Comparison of ENCODE assay signal across 9 cellular contexts in the genomic region with DNA sequence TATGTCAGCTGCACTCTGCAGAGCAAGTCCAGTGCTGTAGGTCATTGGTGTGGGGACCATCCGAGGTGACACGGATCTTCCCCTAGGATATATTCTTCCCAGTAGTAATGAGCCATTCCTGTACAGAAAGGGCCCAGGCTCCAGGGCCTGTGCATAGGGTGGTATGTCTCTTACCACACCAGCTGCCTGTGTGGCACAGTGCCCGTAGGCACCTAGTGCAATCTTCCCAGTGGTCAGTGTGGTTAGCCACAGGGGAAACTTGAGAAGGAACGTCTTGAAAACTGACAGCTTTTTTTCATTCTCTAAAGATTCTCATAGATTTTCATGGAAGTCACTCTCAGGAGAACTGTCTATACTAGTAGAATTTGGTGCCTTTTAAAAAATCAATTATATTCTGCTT. TPM values are rescaled to one million over a fixed set of nuclear protein-coding genes. Genes with fewer than 3 reads are reported as not detected.
DNase-seq lines count a peak whose midpoint lies in the region; ATAC-seq and TF ChIP-seq lines count a peak whose summit lies in the region.
"Had no signal": no experiment of that assay in that cellular context is flagged by ENCODE, and none has a peak within 500 bp of the region (broad histone marks: within the 10 kb centered on the region; RNA-seq: fewer than 3 reads in every experiment).

No MANE protein-coding gene starts in this region.

- H3K27me3 ChIP-seq in BLaER1 (no peaks in the 10 kb centered on the region), HCT116 (ENCODE audit: insufficient read depth, low read length) (no peaks in the 10 kb centered on the region), SK-N-SH (ENCODE audit: insufficient read depth) (no peaks in the 10 kb centered on the region), ascending aorta (no peaks in the 10 kb centered on the region)

- peaks cover 8% of the 10 kb centered on the region for H3F3A ChIP-seq in SK-N-SH (replicated peaks; ENCODE audit: insufficient read depth)

- RAD21 ChIA-PET in HCT116 (lab: Charles Lee; ENCODE audit: low non-redundant PET in 1 of 2, low total read pairs in 2 of 2, uncharacterized antibody in 2 of 2, unreplicated experiment in 2 of 2), result no interaction called here

- TF ChIP-seq POLR2A in HCT116 (IDR thresholded peaks at IDR 0.05; ENCODE audit: borderline replicate concordance, extremely low read depth, insufficient read depth, insufficient read length), result no peak

- 0 out of 4 replicates have a peak, but pooled peaks of 1 of the 2 experiments have one; percentile 25 for TF ChIP-seq EP300 in SK-N-SH (IDR thresholded peaks at IDR 0.05; ENCODE audit: borderline replicate concordance in 1 of 2, low read depth in 1 of 2, low read length in 1 of 2)

- H3K9ac ChIP-seq in BLaER1, result no peak overlapping the region
- no peak overlapping the region for H3K9ac ChIP-seq in HCT116 (ENCODE audit: low read length)
- H3K9ac ChIP-seq in SK-N-SH, result no peak overlapping the region

- intact Hi-C loops in HCT116 (cut with micrococcal nuclease) (no loop called here), ascending aorta (cut with DNase I) (no loop called here)

- peaks cover 24% of the 10 kb centered on the region for H3K4me1 ChIP-seq in BLaER1
- peaks cover 42 to 45% of the 10 kb centered on the region in 2 experiments for H3K4me1 ChIP-seq in HCT116 (ENCODE audit: control insufficient read depth in 1 of 2, insufficient read depth in 2 of 2, low read length in 2 of 2)
- peaks cover 7 to 33% of the 10 kb centered on the region in 2 experiments for H3K4me1 ChIP-seq in SK-N-SH (ENCODE audit: control insufficient read depth in 1 of 2, insufficient read depth in 2 of 2, low read depth in 1 of 2, low read length in 1 of 2)
- H3K4me1 ChIP-seq in ascending aorta, result no peaks in the 10 kb centered on the region

- H3K27ac ChIP-seq in BLaER1 (no peak overlapping the region), HCT116 (ENCODE audit: low read depth, low read length) (no peak overlapping the region), SK-N-SH (ENCODE audit: low read depth in 2 of 2, low read length in 1 of 2) (peak overlapping the region in 1 of 2 experiments; percentile 68; a peak in 2 of 4 replicates), ascending aorta (no peak overlapping the region)

- H3K36me3 ChIP-seq in BLaER1, result no peaks in the 10 kb centered on the region
- H3K36me3 ChIP-seq in HCT116 (ENCODE audit: control insufficient read depth in 1 of 2, insufficient read depth in 2 of 2, low read length in 2 of 2), result no peaks in the 10 kb centered on the region
- H3K36me3 ChIP-seq in SK-N-SH (replicated peaks in 1 of 2; ENCODE audit: control insufficient read depth in 1 of 2, insufficient read depth in 2 of 2, low read length in 1 of 2), result no peaks in the 10 kb centered on the region
- H3K36me3 ChIP-seq in ascending aorta, result no peaks in the 10 kb centered on the region

- H3K79me2 ChIP-seq in HCT116 (ENCODE audit: insufficient read depth, low read length), result no peaks in the 10 kb centered on the region; the same call in 1 of the 2 replicates
- H3K79me2 ChIP-seq in SK-N-SH (ENCODE audit: insufficient read depth), result no peaks in the 10 kb centered on the region

- POLR2A ChIA-PET in HCT116 (lab: Charles Lee), result interaction anchor here (0.8 kb wide), 1 partner anchor 132 kb away, joined by 3 read pairs; the partner anchor contains the start of gene HBEGF
- POLR2A ChIA-PET in SK-N-SH (lab: Yijun Ruan, JAX), result no interaction called here

- CTCF ChIA-PET in HCT116 (lab: Charles Lee), result interaction anchor here (0.7 kb wide), 1 partner anchor 30 kb away, joined by 4 read pairs; no protein-coding TSS in a partner anchor
- CTCF ChIA-PET in SK-N-SH (lab: Yijun Ruan, JAX), result interaction anchor here (1.5 kb wide), 1 partner anchor 30 kb away, joined by 4 read pairs; no protein-coding TSS in a partner anchor

- TF ChIP-seq RAD21 in HCT116 (IDR thresholded peaks at IDR 0.05; ENCODE audit: low read depth) (no peak), SK-N-SH (IDR thresholded peaks at IDR 0.05; ENCODE audit: low read length) (no peak)

- WGBS in SK-N-SH (ENCODE audit: low lambda C conversion rate), result 71% methylated on average over 3 of the region's 4 CpGs

- H4K20me1 ChIP-seq in BLaER1, result peaks cover 17% of the 10 kb centered on the region; the same call in 1 of the 2 replicates
- no peaks in the 10 kb centered on the region for H4K20me1 ChIP-seq in HCT116 (ENCODE audit: insufficient read depth)
- H4K20me1 ChIP-seq in SK-N-SH (ENCODE audit: insufficient read depth), result no peaks in the 10 kb centered on the region

- no peaks in the 10 kb centered on the region for H3K9me3 ChIP-seq in BLaER1
- H3K9me3 ChIP-seq in HCT116 (ENCODE audit: control insufficient read depth in 1 of 2, insufficient read depth in 1 of 2, low read depth in 1 of 2, low read length in 2 of 2), result no peaks in the 10 kb centered on the region
- no peaks in the 10 kb centered on the region for H3K9me3 ChIP-seq in SK-N-SH
- H3K9me3 ChIP-seq in ascending aorta, result no peaks in the 10 kb centered on the region

- H3K4me2 ChIP-seq in BLaER1 (peak overlapping the region; percentile 57), HCT116 (ENCODE audit: low read length) (0 out of 2 replicates have a peak overlapping the region, but pooled peaks have one; percentile 55), SK-N-SH (no peak overlapping the region)

- peak; percentile 64 for ATAC-seq in HCT116
- no peak for ATAC-seq in HG03378 (IDR thresholded peaks at IDR 0.05; ENCODE audit: unreplicated experiment)

- BruUV-seq in HCT116 (replicated peaks; lab: Mats Ljungman, UMichigan), result no TSS peak

- no peak overlapping the region for H2AFZ ChIP-seq in HCT116 (ENCODE audit: low read depth, low read length, poor library complexity, severe bottlenecking)
- no peak overlapping the region for H2AFZ ChIP-seq in SK-N-SH (ENCODE audit: low read depth)

- H3K9me2 ChIP-seq in HCT116 (ENCODE audit: insufficient read depth) (no peaks in the 10 kb centered on the region), SK-N-SH (no peaks in the 10 kb centered on the region)

- H3K4me3 ChIP-seq in BLaER1 (no peak overlapping the region), HCT116 (replicated peaks in 1 of 2; ENCODE audit: low read depth in 1 of 2, low read length in 2 of 2) (no peak overlapping the region), SK-N-SH (ENCODE audit: low read depth in 2 of 2, low read length in 1 of 2) (no peak overlapping the region), ascending aorta (no peak overlapping the region)

- TF ChIP-seq CTCF in HCT116 (IDR thresholded peaks at IDR 0.05 in 2 of 3, conservative IDR thresholded peaks at IDR 0.05 in 1 of 3; ENCODE audit: borderline replicate concordance in 1 of 3, insufficient read depth in 1 of 3, low read depth in 2 of 3, low read length in 2 of 3), result no peak
- no peak for TF ChIP-seq CTCF in SK-N-SH (IDR thresholded peaks at IDR 0.05)
- no peak for TF ChIP-seq CTCF in ascending aorta (IDR thresholded peaks at IDR 0.05)

- DNase-seq in HCT116 (ENCODE audit: low read depth, low spot score) (no peak), SK-N-SH (no peak), glomerular visceral epithelial cell (ENCODE audit: extremely low spot score) (peak; percentile 96), SK-N-DZ (ENCODE audit: low spot score) (no peak), cortex of kidney (lab: John Stamatoyannopoulos, UW) (no peak), ascending aorta (ENCODE audit: low spot score in 2 of 2) (no peak)
- DNase-seq: activated naive CD4-positive, alpha-beta T cell treated with anti-CD3 and anti-CD28 coated beads, Interleukin-2, amount 50 U/mL, for 16 hours had no signal

TF ChIP-seq in HCT116, 20 proteins besides CTCF, POLR2A, EP300 and RAD21:
- TF ChIP-seq ZNF274 (IDR thresholded peaks at IDR 0.05; ENCODE audit: low read depth, low read length), result no peak
- peak; percentile 26; the same call in 1 of the 2 replicates for TF ChIP-seq SP1 (IDR thresholded peaks at IDR 0.05; ENCODE audit: low read depth)

TF ChIP-seq in SK-N-SH, 30 proteins besides CTCF, POLR2A, EP300 and RAD21 (continues in another document):
- TF ChIP-seq NRF1 (IDR thresholded peaks at IDR 0.05; ENCODE audit: low read depth, low read length), result no peak
- TF ChIP-seq ZBTB33 (IDR thresholded peaks at IDR 0.05; ENCODE audit: borderline replicate concordance, low read depth), result 0 out of 2 replicates have a peak, but pooled peaks have one; percentile 19
- TF ChIP-seq RCOR1 (IDR thresholded peaks at IDR 0.05; ENCODE audit: low read length), result no peak
- TF ChIP-seq, protein P1, sequence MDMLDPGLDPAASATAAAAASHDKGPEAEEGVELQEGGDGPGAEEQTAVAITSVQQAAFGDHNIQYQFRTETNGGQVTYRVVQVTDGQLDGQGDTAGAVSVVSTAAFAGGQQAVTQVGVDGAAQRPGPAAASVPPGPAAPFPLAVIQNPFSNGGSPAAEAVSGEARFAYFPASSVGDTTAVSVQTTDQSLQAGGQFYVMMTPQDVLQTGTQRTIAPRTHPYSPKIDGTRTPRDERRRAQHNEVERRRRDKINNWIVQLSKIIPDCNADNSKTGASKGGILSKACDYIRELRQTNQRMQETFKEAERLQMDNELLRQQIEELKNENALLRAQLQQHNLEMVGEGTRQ (IDR thresholded peaks at IDR 0.05; ENCODE audit: borderline replicate concordance, low read depth, low read length), result no peak
- TF ChIP-seq GATA2 (CRISPR knock-in tag; IDR thresholded peaks at IDR 0.05), result no peak

RNA-seq across cellular contexts. Expression of gene CYSTM1, which starts 39.8 kb away (rescaled TPM):
- 56.0 TPM for total RNA-seq in HCT116 (2021; ENCODE audit: unreplicated experiment)
- polyA plus RNA-seq in HCT116 (2012), result 92.6 and 95.7 TPM in 2 replicates
- 27.1 and 29.3 TPM in 2 replicates for polyA plus RNA-seq in SK-N-SH (2012; rRNA removed)
- 22.0 and 22.6 TPM in 2 replicates for polyA plus RNA-seq in SK-N-SH (2012; cell fraction: cytosol; rRNA removed)
- 9.9 and 20.2 TPM in 2 replicates for polyA plus RNA-seq in SK-N-SH (2012; cell fraction: nucleus; rRNA removed)
- 14.0 and 24.5 TPM in 2 replicates for polyA plus RNA-seq in SK-N-DZ (2014; cell fraction: cytosol; rRNA removed)
- 9.5 and 9.9 TPM in 2 replicates for polyA plus RNA-seq in SK-N-DZ (2014; cell fraction: nucleus; rRNA removed)
- 66.3 TPM for total RNA-seq in ascending aorta
